ENCODE assay signal across 28 cellular contexts in the genomic region with DNA sequence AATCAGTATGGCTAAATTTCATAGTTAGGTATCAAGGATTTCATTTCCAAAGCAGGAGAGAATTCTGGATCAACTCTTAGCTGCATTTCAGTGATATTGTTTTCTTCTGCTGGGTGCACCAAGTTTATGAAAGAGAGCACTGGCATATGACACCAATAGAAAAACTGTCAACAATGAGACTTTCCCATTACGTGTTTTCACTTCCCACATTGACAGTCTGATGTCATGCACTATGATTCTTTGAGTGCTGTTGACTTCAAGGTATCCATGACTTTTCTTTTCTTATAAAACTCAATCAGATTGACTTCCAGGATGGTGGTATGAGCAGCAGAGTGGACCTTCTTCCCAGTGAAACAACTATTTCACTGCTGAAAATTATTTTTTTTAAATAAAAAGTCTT.
"Had no signal": no experiment of that assay in that cellular context is flagged by ENCODE, and none has a peak within 500 bp of the region (broad histone marks: within the 10 kb centered on the region; RNA-seq: fewer than 3 reads in every experiment).

No MANE protein-coding gene starts in this region.

- ATAC-seq: activated CD4-positive, CD25-positive, alpha-beta regulatory T cell treated with anti-CD3 and anti-CD28 coated beads, Interleukin-2, amount 50 U/mL, for 24 hours; activated CD8-positive, alpha-beta T cell treated with anti-CD3 and anti-CD28 coated beads for 36 hours; activated T-cell treated with anti-CD3 and anti-CD28 coated beads, Interleukin-2, amount 50 U/mL, for 4 hours; activated T-helper 17 cell treated with anti-CD3 and anti-CD28 coated beads, Interleukin-2, amount 50 U/mL, for 72 hours; esophagus mucosa had no signal

- H3K4me3 Mint-ChIP-seq: activated B cell treated with CpG ODN at 0.5 μM for 24 hours; activated CD8-positive, alpha-beta T cell treated with anti-CD3 and anti-CD28 coated beads for 36 hours; activated naive CD8-positive, alpha-beta T cell; activated T-cell treated with anti-CD3 and anti-CD28 coated beads, Interleukin-2, amount 50 U/mL, for 4 hours; activated T-helper 17 cell treated with anti-CD3 and anti-CD28 coated beads, Interleukin-2, amount 50 U/mL, for 72 hours; central memory CD8-positive, alpha-beta T cell; dendritic cell treated with granulocyte-macrophage colony-stimulating factor and Interleukin-4, amounts not matched to agents 40 ng/mL and 50 ng/mL, for 4 days; endodermal cell; T-helper 2 cell treated with Interferon-gamma antibody and Interleukin-4, amounts not matched to agents 5 μg/mL and 100 μg/mL, for 36 hours had no signal

- DNase-seq: activated B cell treated with CpG ODN at 0.5 μM for 24 hours; activated CD4-positive, alpha-beta T cell treated with anti-CD3 and anti-CD28 coated beads for 48 hours; activated CD4-positive, alpha-beta T cell treated with anti-CD3 and anti-CD28 coated beads, Interleukin-2, amount 50 U/mL, for 1 hour; activated CD4-positive, alpha-beta T cell treated with anti-CD3 and anti-CD28 coated beads, Interleukin-2, amount 50 U/mL, for 48 hours; activated CD8-positive, alpha-beta memory T cell treated with anti-CD3 and anti-CD28 coated beads for 24 hours; activated CD8-positive, alpha-beta T cell treated with anti-CD3 and anti-CD28 coated beads for 36 hours; activated effector memory CD4-positive, alpha-beta T cell treated with Interleukin-2 at 50 U/mL for 16 hours; activated gamma-delta T cell treated with Interleukin-2 at 50 U/mL for 16 hours; activated naive CD4-positive, alpha-beta T cell treated with anti-CD3 and anti-CD28 coated beads, Interleukin-2, amount 50 U/mL, for 16 hours; activated naive CD4-positive, alpha-beta T cell treated with Interleukin-2 at 50 U/mL for 16 hours; activated T-cell treated with anti-CD3 and anti-CD28 coated beads, Interleukin-2, amount 50 U/mL, for 4 hours; amniotic stem cell; anterior cingulate cortex; brain microvascular endothelial cell; dorsolateral prefrontal cortex; effector memory CD4-positive, alpha-beta T cell; endodermal cell; foreskin fibroblast; head of caudate nucleus; T1000; WERI-Rb-1 had no signal

- H3K36me3 Mint-ChIP-seq: activated naive CD8-positive, alpha-beta T cell had no signal

- H3K27me3 Mint-ChIP-seq: activated B cell treated with CpG ODN at 0.5 μM for 24 hours; activated CD8-positive, alpha-beta T cell treated with anti-CD3 and anti-CD28 coated beads for 36 hours; activated naive CD8-positive, alpha-beta T cell; activated T-helper 17 cell treated with anti-CD3 and anti-CD28 coated beads, Interleukin-2, amount 50 U/mL, for 72 hours; central memory CD8-positive, alpha-beta T cell; dendritic cell treated with granulocyte-macrophage colony-stimulating factor and Interleukin-4, amounts not matched to agents 40 ng/mL and 50 ng/mL, for 4 days had no signal

- H3K4me1 Mint-ChIP-seq: activated B cell treated with CpG ODN at 0.5 μM for 24 hours; activated T-helper 17 cell treated with anti-CD3 and anti-CD28 coated beads, Interleukin-2, amount 50 U/mL, for 72 hours; central memory CD8-positive, alpha-beta T cell had no signal

- H3K27ac Mint-ChIP-seq: activated B cell treated with CpG ODN at 0.5 μM for 24 hours; activated CD8-positive, alpha-beta T cell treated with anti-CD3 and anti-CD28 coated beads for 36 hours; activated naive CD8-positive, alpha-beta T cell; activated T-helper 17 cell treated with anti-CD3 and anti-CD28 coated beads, Interleukin-2, amount 50 U/mL, for 72 hours; dendritic cell treated with granulocyte-macrophage colony-stimulating factor and Interleukin-4, amounts not matched to agents 40 ng/mL and 50 ng/mL, for 4 days; endodermal cell; T-helper 2 cell treated with Interferon-gamma antibody and Interleukin-4, amounts not matched to agents 5 μg/mL and 100 μg/mL, for 36 hours had no signal
